21 cellular contexts compared by ENCODE assay signal in genomic region chr1:108913105-108913948, GRCh38. TPM values are rescaled to one million over a fixed set of nuclear protein-coding genes. Genes with fewer than 3 reads are reported as not detected.
DNase-seq lines count a peak whose midpoint lies in the region; ATAC-seq and TF ChIP-seq lines count a peak whose summit lies in the region.
"Had no signal": no experiment of that assay in that cellular context is flagged by ENCODE, and none has a peak within 500 bp of the region (broad histone marks: within the 10 kb centered on the region; RNA-seq: fewer than 3 reads in every experiment).

No MANE protein-coding gene starts in this region.

- H3K9me2 ChIP-seq in SK-N-SH: no peaks in the 10 kb centered on the region

- H4K20me1 ChIP-seq in SK-N-SH (ENCODE audit: insufficient read depth): no peaks in the 10 kb centered on the region

- peaks cover 0 to 7% of the 10 kb centered on the region in 2 experiments; a peak in 2 of 4 replicates for H3K4me1 ChIP-seq in SK-N-SH (ENCODE audit: control insufficient read depth in 1 of 2, insufficient read depth in 2 of 2, low read depth in 1 of 2, low read length in 1 of 2)
- H3K4me1 ChIP-seq: breast epithelium, spleen, transverse colon had no signal

- no peak overlapping the region for H2AFZ ChIP-seq in SK-N-SH (ENCODE audit: low read depth)

- no peak for TF ChIP-seq RAD21 in SK-N-SH (IDR thresholded peaks at IDR 0.05; ENCODE audit: low read length)

- H3K27ac ChIP-seq in SK-N-SH (ENCODE audit: low read depth in 2 of 2, low read length in 1 of 2): peak overlapping the region in 1 of 2 experiments; percentile 60; a peak in 3 of 4 replicates
- H3K27ac ChIP-seq: breast epithelium, gastrocnemius medialis, spleen, transverse colon had no signal

- no peaks in the 10 kb centered on the region for H3K9me3 ChIP-seq in SK-N-SH
- H3K9me3 ChIP-seq: BE2C, breast epithelium, gastrocnemius medialis, spleen, transverse colon had no signal

- no peaks in the 10 kb centered on the region for H3K27me3 ChIP-seq in SK-N-SH (ENCODE audit: insufficient read depth)
- H3K27me3 ChIP-seq: BE2C, breast epithelium, gastrocnemius medialis, spleen, transverse colon had no signal

- peak; percentile 47 for DNase-seq in NCI-H1105 treated with DMSO at 0.1 percent for 48 hours (lab: John Stamatoyannopoulos, UW)
- DNase-seq in SK-N-SH: peak; percentile 29
- peak; percentile 89 to 91 for DNase-seq in erythroblast (lab: John Stamatoyannopoulos, UW)
- no peak for DNase-seq in osteocyte (ENCODE audit: extremely low spot score, unreplicated experiment)
- no peak for DNase-seq in SW 1271 (lab: John Stamatoyannopoulos, UW)
- no peak for DNase-seq in activated naive CD4-positive, alpha-beta T cell treated with Interleukin-2 at 50 U/mL for 16 hours
- DNase-seq: activated CD4-positive, alpha-beta memory T cell treated with anti-CD3 and anti-CD28 coated beads for 36 hours; activated T-cell treated with anti-CD3 and anti-CD28 coated beads, Interleukin-2, amount 50 U/mL, for 4 hours; BE2C; endodermal cell; gastrocnemius medialis; naive thymus-derived CD8-positive, alpha-beta T cell; NCI-H2081 treated with DMSO at 0.1 percent for 48 hours; NCI-H748 treated with DMSO at 0.1 percent for 48 hours; spleen; transverse colon had no signal

- H3K9me3 Mint-ChIP-seq in osteocyte (ENCODE audit: unreplicated experiment): no peaks in the 10 kb centered on the region
- H3K9me3 Mint-ChIP-seq: activated CD4-positive, alpha-beta memory T cell treated with anti-CD3 and anti-CD28 coated beads for 36 hours; activated T-cell treated with anti-CD3 and anti-CD28 coated beads, Interleukin-2, amount 50 U/mL, for 4 hours; endodermal cell; IgD-negative memory B cell; naive thymus-derived CD8-positive, alpha-beta T cell had no signal

- CTCF ChIA-PET in SK-N-SH (lab: Yijun Ruan, JAX): interaction anchor here (1.2 to 3.7 kb wide), 3 partner anchors 10 to 15 kb away, joined by 4 to 13 read pairs (median 4); no protein-coding TSS in a partner anchor

- no peaks in the 10 kb centered on the region for H3K79me2 ChIP-seq in SK-N-SH (ENCODE audit: insufficient read depth)

- peaks cover 9% of the 10 kb centered on the region for H3F3A ChIP-seq in SK-N-SH (replicated peaks; ENCODE audit: insufficient read depth)

- H3K4me3 Mint-ChIP-seq in osteocyte (ENCODE audit: unreplicated experiment): no peak overlapping the region
- H3K4me3 Mint-ChIP-seq: activated CD4-positive, alpha-beta memory T cell treated with anti-CD3 and anti-CD28 coated beads for 36 hours; activated naive CD8-positive, alpha-beta T cell; activated T-cell treated with anti-CD3 and anti-CD28 coated beads, Interleukin-2, amount 50 U/mL, for 4 hours; endodermal cell; IgD-negative memory B cell; naive thymus-derived CD8-positive, alpha-beta T cell had no signal

- no peaks in the 10 kb centered on the region for H3K27me3 Mint-ChIP-seq in osteocyte (ENCODE audit: unreplicated experiment)
- H3K27me3 Mint-ChIP-seq: activated CD4-positive, alpha-beta memory T cell treated with anti-CD3 and anti-CD28 coated beads for 36 hours; activated naive CD8-positive, alpha-beta T cell; IgD-negative memory B cell; naive thymus-derived CD8-positive, alpha-beta T cell had no signal

- peaks cover 19% of the 10 kb centered on the region for H3K4me1 Mint-ChIP-seq in osteocyte (ENCODE audit: unreplicated experiment)
- H3K4me1 Mint-ChIP-seq: endodermal cell; IgD-negative memory B cell; naive thymus-derived CD8-positive, alpha-beta T cell had no signal

- POLR2A ChIA-PET in SK-N-SH (lab: Yijun Ruan, JAX): no interaction called here

- no peak overlapping the region; the same call in 1 of the 2 replicates for H3K9ac ChIP-seq in SK-N-SH

- peaks cover 9% of the 10 kb centered on the region for H3K36me3 Mint-ChIP-seq in osteocyte (ENCODE audit: unreplicated experiment)
- H3K36me3 Mint-ChIP-seq: activated CD4-positive, alpha-beta memory T cell treated with anti-CD3 and anti-CD28 coated beads for 36 hours; activated naive CD8-positive, alpha-beta T cell; IgD-negative memory B cell; naive thymus-derived CD8-positive, alpha-beta T cell had no signal

- H3K27ac Mint-ChIP-seq in osteocyte (ENCODE audit: unreplicated experiment): peak overlapping the region; percentile 18
- H3K27ac Mint-ChIP-seq: activated CD4-positive, alpha-beta memory T cell treated with anti-CD3 and anti-CD28 coated beads for 36 hours; activated naive CD8-positive, alpha-beta T cell; endodermal cell had no signal

- no peak for ATAC-seq in GM19395 (IDR thresholded peaks at IDR 0.05; ENCODE audit: unreplicated experiment)
- ATAC-seq: activated T-cell treated with anti-CD3 and anti-CD28 coated beads, Interleukin-2, amount 50 U/mL, for 4 hours; gastrocnemius medialis; naive thymus-derived CD8-positive, alpha-beta T cell had no signal

- WGBS in SK-N-SH (ENCODE audit: low lambda C conversion rate): 72% methylated on average over 4 of the region's 4 CpGs

- 0 out of 2 replicates have a peak overlapping the region, but pooled peaks have one; percentile 37 for H3K4me2 ChIP-seq in SK-N-SH

- no peak overlapping the region for H3K4me3 ChIP-seq in SK-N-SH (ENCODE audit: low read depth in 2 of 2, low read length in 1 of 2)
- H3K4me3 ChIP-seq: breast epithelium, gastrocnemius medialis, lung, spleen, transverse colon had no signal

- TF ChIP-seq EP300 in SK-N-SH (IDR thresholded peaks at IDR 0.05; ENCODE audit: borderline replicate concordance in 1 of 2, low read depth in 1 of 2, low read length in 1 of 2): no peak

- TF ChIP-seq CTCF in SK-N-SH (IDR thresholded peaks at IDR 0.05): no peak
- no peak for TF ChIP-seq CTCF in osteocyte (IDR thresholded peaks at IDR 0.05)

- peaks cover 0 to 23% of the 10 kb centered on the region in 2 experiments for H3K36me3 ChIP-seq in SK-N-SH (replicated peaks in 1 of 2; ENCODE audit: control insufficient read depth in 1 of 2, insufficient read depth in 2 of 2, low read length in 1 of 2)
- H3K36me3 ChIP-seq: BE2C, breast epithelium had no signal

- TF ChIP-seq POLR2A in erythroblast (IDR thresholded peaks at IDR 0.05; ENCODE audit: low read length): peak; percentile 28

TF ChIP-seq in SK-N-SH, 30 proteins besides CTCF, POLR2A, EP300 and RAD21:
- TF ChIP-seq, protein P1, sequence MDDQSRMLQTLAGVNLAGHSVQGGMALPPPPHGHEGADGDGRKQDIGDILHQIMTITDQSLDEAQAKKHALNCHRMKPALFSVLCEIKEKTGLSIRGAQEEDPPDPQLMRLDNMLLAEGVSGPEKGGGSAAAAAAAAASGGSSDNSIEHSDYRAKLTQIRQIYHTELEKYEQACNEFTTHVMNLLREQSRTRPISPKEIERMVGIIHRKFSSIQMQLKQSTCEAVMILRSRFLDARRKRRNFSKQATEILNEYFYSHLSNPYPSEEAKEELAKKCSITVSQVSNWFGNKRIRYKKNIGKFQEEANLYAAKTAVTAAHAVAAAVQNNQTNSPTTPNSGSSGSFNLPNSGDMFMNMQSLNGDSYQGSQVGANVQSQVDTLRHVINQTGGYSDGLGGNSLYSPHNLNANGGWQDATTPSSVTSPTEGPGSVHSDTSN (IDR thresholded peaks at IDR 0.05): peak; percentile 66
- TF ChIP-seq NFIC (IDR thresholded peaks at IDR 0.05; ENCODE audit: borderline replicate concordance) (peak; percentile 58), MAX (IDR thresholded peaks at IDR 0.05; ENCODE audit: low read depth) (no peak)
TF ChIP-seq in SK-N-SH: peak in this region for 2.

RNA-seq across cellular contexts. Expression of gene GPSM2, which starts 36.5 kb away (rescaled TPM):
- 6.2 and 6.7 TPM in 2 replicates for polyA plus RNA-seq in SK-N-SH (2012; rRNA removed)
- 8.3 and 9.4 TPM in 2 replicates for polyA plus RNA-seq in SK-N-SH (2012; cell fraction: cytosol; rRNA removed)
- polyA plus RNA-seq in SK-N-SH (2012; cell fraction: nucleus; rRNA removed): 2.1 and 3.2 TPM in 2 replicates
- total RNA-seq in osteocyte: 37.1 and 40.9 TPM in 2 replicates

RNA-seq across cellular contexts. Expression of gene CLCC1, which starts 50.0 kb away (rescaled TPM):
- 20.0 and 27.0 TPM in 2 replicates for polyA plus RNA-seq in SK-N-SH (2012; rRNA removed)
- 23.3 and 28.5 TPM in 2 replicates for polyA plus RNA-seq in SK-N-SH (2012; cell fraction: cytosol; rRNA removed)
- 22.0 and 31.3 TPM in 2 replicates for polyA plus RNA-seq in SK-N-SH (2012; cell fraction: nucleus; rRNA removed)
- total RNA-seq in osteocyte: 48.4 and 51.1 TPM in 2 replicates

RNA-seq across cellular contexts. Expression of gene AKNAD1, which starts 56.4 kb away (rescaled TPM):
- 0.70 and 0.71 TPM in 2 replicates for polyA plus RNA-seq in SK-N-SH (2012; rRNA removed)
- 0.66 and 0.79 TPM in 2 replicates for polyA plus RNA-seq in SK-N-SH (2012; cell fraction: cytosol; rRNA removed)
- polyA plus RNA-seq in SK-N-SH (2012; cell fraction: nucleus; rRNA removed): 0.42 and 1.1 TPM in 2 replicates
- 0.70 and 1.1 TPM in 2 replicates for total RNA-seq in osteocyte
- total RNA-seq: activated CD4-positive, alpha-beta memory T cell treated with anti-CD3 and anti-CD28 coated beads for 36 hours; activated T-cell treated with anti-CD3 and anti-CD28 coated beads, Interleukin-2, amount 50 U/mL, for 4 hours; naive thymus-derived CD8-positive, alpha-beta T cell; spleen; transverse colon had no signal
- polyA plus RNA-seq: IgD-negative memory B cell; naive thymus-derived CD8-positive, alpha-beta T cell had no signal

Comparison
In these comparisons a context has a peak if more than half of its experiments do, and no peak if none do; other contexts are left out.
1. DNase-seq: peak in NCI-H1105 treated with DMSO at 0.1 percent for 48 hours (single experiment), SK-N-SH (single experiment) and erythroblast (2 of 2); none in osteocyte (single experiment), SW 1271 (0 of 2) and activated naive CD4-positive, alpha-beta T cell treated with Interleukin-2 at 50 U/mL for 16 hours (single experiment).